ENCODE assay signal across 21 cellular contexts in the genomic region with DNA sequence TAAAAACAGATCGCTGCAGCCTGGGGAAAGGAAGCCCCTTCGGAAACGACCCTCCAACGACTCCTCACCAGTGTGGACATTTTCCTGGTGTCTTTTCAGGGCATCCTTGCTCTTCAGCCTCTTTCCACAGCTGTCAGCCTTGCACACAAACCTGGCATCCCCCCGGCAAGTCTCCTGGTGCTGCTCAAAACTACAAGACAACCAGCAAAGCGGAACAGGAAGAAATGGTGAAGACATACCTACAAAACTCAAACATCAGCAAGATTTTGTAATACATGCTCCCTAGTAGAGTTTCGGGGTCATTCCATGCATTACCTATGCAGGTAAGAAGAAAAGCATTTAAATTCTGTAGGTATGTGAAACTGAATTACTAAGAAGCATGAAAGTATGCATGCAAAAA.
DNase-seq lines count a peak whose midpoint lies in the region; ATAC-seq and TF ChIP-seq lines count a peak whose summit lies in the region.
"Had no signal": no experiment of that assay in that cellular context is flagged by ENCODE, and none has a peak within 500 bp of the region (broad histone marks: within the 10 kb centered on the region; RNA-seq: fewer than 3 reads in every experiment).

No MANE protein-coding gene starts in this region.

- no peak overlapping the region for H3K27ac ChIP-seq in CD4-positive, CD25-positive, alpha-beta regulatory T cell (ENCODE audit: insufficient read depth, low read length, poor library complexity, severe bottlenecking)
- H3K27ac ChIP-seq in Karpas-422 (ENCODE audit: low read length) (no peak overlapping the region), spleen (peak overlapping the region in 5 of 8 donors; percentile 22 to 66 (median 53))
- H3K27ac ChIP-seq: C4-2B, Peyer's patch, right atrium auricular region, SK-N-MC, tibial artery had no signal

- H3K4me2 ChIP-seq in Karpas-422 (ENCODE audit: low read depth, low read length, poor library complexity, severe bottlenecking) = peak overlapping the region; percentile 58

- H3K4me1 Mint-ChIP-seq in CD4-positive, CD25-positive, alpha-beta regulatory T cell = peaks cover 0 to 4% (median 0%) of the 10 kb centered on the region in 4 donors
- peaks cover 4% of the 10 kb centered on the region for H3K4me1 Mint-ChIP-seq in activated naive CD4-positive, alpha-beta T cell treated with anti-CD3 and anti-CD28 coated beads, Interleukin-2, amount 10 ng/mL, durations not matched to agents 7 days and 5 days

- H3K79me2 ChIP-seq in Karpas-422 (ENCODE audit: low read length) = no peaks in the 10 kb centered on the region

- no peaks in the 10 kb centered on the region for H3K4me1 ChIP-seq in CD4-positive, CD25-positive, alpha-beta regulatory T cell (ENCODE audit: control insufficient read depth, insufficient read depth, low read length, poor library complexity, severe bottlenecking)
- H3K4me1 ChIP-seq in Karpas-422 (ENCODE audit: low read length) (peaks cover 7% of the 10 kb centered on the region; the same call in 1 of the 2 replicates), spleen (no peaks in the 10 kb centered on the region)
- H3K4me1 ChIP-seq: Peyer's patch, right atrium auricular region, tibial artery had no signal

- H3K4me3 Mint-ChIP-seq in CD4-positive, CD25-positive, alpha-beta regulatory T cell = peak overlapping the region in 2 of 4 donors; percentile 0 to 73
- H3K4me3 Mint-ChIP-seq in activated naive CD4-positive, alpha-beta T cell treated with anti-CD3 and anti-CD28 coated beads, Interleukin-2, amount 10 ng/mL, durations not matched to agents 7 days and 5 days = no peak overlapping the region
- H3K4me3 Mint-ChIP-seq: stimulated activated effector memory CD8-positive, alpha-beta T cell treated with anti-CD3 and anti-CD28 coated beads, Interleukin-12 subunit alpha, Interleukin-12 subunit beta, amount 100 ng/mL, for 72 hours; T-helper 2 cell treated with Interferon-gamma antibody and Interleukin-4, amounts not matched to agents 5 μg/mL and 100 μg/mL, for 36 hours had no signal

- WGBS in spleen, 5 donors = 71 to 83% (median 75%) methylated on average over 7 of the region's 7 CpGs

- no peaks in the 10 kb centered on the region for H3K9me2 ChIP-seq in Karpas-422 (replicated peaks; ENCODE audit: insufficient read depth, low read length)

- H3K4me3 ChIP-seq in CD4-positive, CD25-positive, alpha-beta regulatory T cell (ENCODE audit: low read depth, low read length) = peak overlapping the region; percentile 4
- H3K4me3 ChIP-seq in Karpas-422 (ENCODE audit: low read length) (peak overlapping the region; percentile 49), choroid plexus epithelial cell (ENCODE audit: low read depth, low read length) (peak overlapping the region; percentile 53), spleen (peak overlapping the region in 1 of 8 donors; percentile 31)
- H3K4me3 ChIP-seq: Peyer's patch, right atrium auricular region, SK-N-MC, tibial artery had no signal

- no peak for ATAC-seq in CD4-positive, CD25-positive, alpha-beta regulatory T cell (ENCODE audit: low read depth in 2 of 2)
- ATAC-seq: activated CD4-positive, CD25-positive, alpha-beta regulatory T cell treated with anti-CD3 and anti-CD28 coated beads, Interleukin-2, amount 50 U/mL, for 24 hours; left lobe of liver; stimulated activated effector memory CD8-positive, alpha-beta T cell treated with anti-CD3 and anti-CD28 coated beads, Interleukin-12 subunit alpha, Interleukin-12 subunit beta, amount 100 ng/mL, for 72 hours had no signal

- peak overlapping the region; percentile 85 for H2AFZ ChIP-seq in Karpas-422 (ENCODE audit: low read length)

- H3K27me3 Mint-ChIP-seq in CD4-positive, CD25-positive, alpha-beta regulatory T cell = no peaks in the 10 kb centered on the region
- H3K27me3 Mint-ChIP-seq in activated naive CD4-positive, alpha-beta T cell treated with anti-CD3 and anti-CD28 coated beads, Interleukin-2, amount 10 ng/mL, durations not matched to agents 7 days and 5 days = peaks cover 10% of the 10 kb centered on the region

- H3K9ac ChIP-seq in Karpas-422 (ENCODE audit: low read length) = peak overlapping the region; percentile 26

- no peaks in the 10 kb centered on the region for H3K36me3 Mint-ChIP-seq in CD4-positive, CD25-positive, alpha-beta regulatory T cell
- no peaks in the 10 kb centered on the region for H3K36me3 Mint-ChIP-seq in activated naive CD4-positive, alpha-beta T cell treated with anti-CD3 and anti-CD28 coated beads, Interleukin-2, amount 10 ng/mL, durations not matched to agents 7 days and 5 days
- H3K36me3 Mint-ChIP-seq: stimulated activated effector memory CD8-positive, alpha-beta T cell treated with anti-CD3 and anti-CD28 coated beads, Interleukin-12 subunit alpha, Interleukin-12 subunit beta, amount 100 ng/mL, for 72 hours had no signal

- H3K9me3 Mint-ChIP-seq in CD4-positive, CD25-positive, alpha-beta regulatory T cell = peaks cover 0 to 2% (median 0%) of the 10 kb centered on the region in 7 donors
- no peaks in the 10 kb centered on the region for H3K9me3 Mint-ChIP-seq in activated naive CD4-positive, alpha-beta T cell treated with anti-CD3 and anti-CD28 coated beads, Interleukin-2, amount 10 ng/mL, durations not matched to agents 7 days and 5 days
- H3K9me3 Mint-ChIP-seq: stimulated activated effector memory CD8-positive, alpha-beta T cell treated with anti-CD3 and anti-CD28 coated beads, Interleukin-12 subunit alpha, Interleukin-12 subunit beta, amount 100 ng/mL, for 72 hours; T-helper 2 cell treated with Interferon-gamma antibody and Interleukin-4, amounts not matched to agents 5 μg/mL and 100 μg/mL, for 36 hours had no signal

- H3K27me3 ChIP-seq in CD4-positive, CD25-positive, alpha-beta regulatory T cell (ENCODE audit: control insufficient read depth, insufficient read depth, low read length) = no peaks in the 10 kb centered on the region
- no peaks in the 10 kb centered on the region for H3K27me3 ChIP-seq in Karpas-422 (ENCODE audit: low read length)
- H3K27me3 ChIP-seq in spleen (replicated peaks in 1 of 7) = no peaks in the 10 kb centered on the region
- H3K27me3 ChIP-seq: Peyer's patch, right atrium auricular region, tibial artery had no signal

- H3K36me3 ChIP-seq in CD4-positive, CD25-positive, alpha-beta regulatory T cell (ENCODE audit: control insufficient read depth, insufficient read depth, low read length) = no peaks in the 10 kb centered on the region
- H3K36me3 ChIP-seq in Karpas-422 (ENCODE audit: insufficient read depth, low read length) (no peaks in the 10 kb centered on the region), spleen (no peaks in the 10 kb centered on the region)
- H3K36me3 ChIP-seq: Peyer's patch, right atrium auricular region, tibial artery had no signal

- no peaks in the 10 kb centered on the region for H3K9me3 ChIP-seq in CD4-positive, CD25-positive, alpha-beta regulatory T cell (ENCODE audit: control insufficient read depth in 2 of 2, low read length in 2 of 2)
- H3K9me3 ChIP-seq in Karpas-422 (ENCODE audit: low read length) (no peaks in the 10 kb centered on the region), spleen (no peaks in the 10 kb centered on the region)
- H3K9me3 ChIP-seq: Peyer's patch, right atrium auricular region, tibial artery had no signal

- DNase-seq in CD4-positive, CD25-positive, alpha-beta regulatory T cell = no peak
- DNase-seq in Karpas-422 (no peak), choroid plexus epithelial cell (ENCODE audit: low read depth) (peak; percentile 24), spleen (no peak), NCI-H2171 treated with DMSO at 0.1 percent for 48 hours (lab: John Stamatoyannopoulos, UW) (no peak), epidermal melanocyte (ENCODE audit: insufficient read length, low spot score) (no peak)
- no peak for DNase-seq in activated naive CD4-positive, alpha-beta T cell treated with anti-CD3 and anti-CD28 coated beads, Interleukin-2, amount 10 ng/mL, durations not matched to agents 7 days and 5 days
- DNase-seq: activated effector memory CD4-positive, alpha-beta T cell treated with Interleukin-2 at 50 U/mL for 16 hours; anterior cingulate cortex; cerebellar nuclear complex; effector CD8-positive, alpha-beta T cell; NCI-H2171; Peyer's patch; tibial artery had no signal

- intact Hi-C loops in spleen (cut with DNase I; ENCODE audit: low total_unique reads) = no loop called here

- no peaks in the 10 kb centered on the region for H4K20me1 ChIP-seq in Karpas-422 (ENCODE audit: insufficient read depth, low read depth, low read length)

- CTCF ChIA-PET in activated naive CD4-positive, alpha-beta T cell treated with anti-CD3 and anti-CD28 coated beads, Interleukin-2, amount 10 ng/mL, durations not matched to agents 7 days and 5 days (lab: Charles Lee) = no interaction called here

- TF ChIP-seq POLR2A in spleen (IDR thresholded peaks at IDR 0.05) = no peak

- no peak overlapping the region for H3K27ac Mint-ChIP-seq in CD4-positive, CD25-positive, alpha-beta regulatory T cell
- no peak overlapping the region for H3K27ac Mint-ChIP-seq in activated naive CD4-positive, alpha-beta T cell treated with anti-CD3 and anti-CD28 coated beads, Interleukin-2, amount 10 ng/mL, durations not matched to agents 7 days and 5 days
- H3K27ac Mint-ChIP-seq: stimulated activated effector memory CD8-positive, alpha-beta T cell treated with anti-CD3 and anti-CD28 coated beads, Interleukin-12 subunit alpha, Interleukin-12 subunit beta, amount 100 ng/mL, for 72 hours; T-helper 2 cell treated with Interferon-gamma antibody and Interleukin-4, amounts not matched to agents 5 μg/mL and 100 μg/mL, for 36 hours had no signal

- TF ChIP-seq CTCF in choroid plexus epithelial cell (conservative IDR thresholded peaks at IDR 0.05; ENCODE audit: low read depth, low read length) (no peak), spleen (IDR thresholded peaks at IDR 0.05 in 8 of 11, conservative IDR thresholded peaks at IDR 0.05 in 3 of 11) (no peak)

Comparison
In these comparisons a context has a peak if more than half of its experiments do, and no peak if none do; other contexts are left out.
1. H3K27ac ChIP-seq: peak in spleen (5 of 8); none in CD4-positive, CD25-positive, alpha-beta regulatory T cell (single experiment) and Karpas-422 (single experiment).